Comparison of ENCODE assay signal across 36 cellular contexts in genomic region chr18:31616586-31616985, GRCh38. TPM values are rescaled to one million over a fixed set of nuclear protein-coding genes. Genes with fewer than 3 reads are reported as not detected.
"Had no signal": no experiment of that assay in that cellular context is flagged by ENCODE, and none has a peak within 500 bp of the region (broad histone marks: within the 10 kb centered on the region; RNA-seq: fewer than 3 reads in every experiment).

No MANE protein-coding gene starts in this region.

- H3K27ac ChIP-seq: adrenal gland, body of pancreas, brain microvascular endothelial cell, breast epithelium, VCaP had no signal

- H3K4me1 ChIP-seq: adrenal gland, body of pancreas, breast epithelium had no signal

- H3K27ac Mint-ChIP-seq: activated CD4-positive, alpha-beta memory T cell treated with anti-CD3 and anti-CD28 coated beads, Interleukin-2, amount 10 ng/mL, durations not matched to agents 7 days and 5 days; activated CD4-positive, alpha-beta T cell treated with anti-CD3 and anti-CD28 coated beads, Interleukin-2, amount 10 ng/mL, durations not matched to agents 7 days and 5 days; activated CD8-positive, alpha-beta memory T cell treated with anti-CD3 and anti-CD28 coated beads, Interleukin-2, amount 10 ng/mL, durations not matched to agents 7 days and 5 days; activated CD8-positive, alpha-beta T cell treated with anti-CD3 and anti-CD28 coated beads, Interleukin-2, amount 10 ng/mL, durations not matched to agents 7 days and 5 days; activated naive CD4-positive, alpha-beta T cell treated with anti-CD3 and anti-CD28 coated beads for 36 hours; activated naive CD4-positive, alpha-beta T cell treated with anti-CD3 and anti-CD28 coated beads, Interleukin-2, amount 50 U/mL, for 72 hours; activated T-cell treated with anti-CD3 and anti-CD28 coated beads, Interleukin-2, amount 50 U/mL, for 24 hours; activated T-helper 2 cell treated with anti-CD3 and anti-CD28 coated beads, Interferon-gamma antibody, Interleukin-2, Interleukin-4, amounts not matched to agents 10 μg/mL and 5 μg/mL and 100 μg/mL, durations not matched to agents 14 hours and 24 hours and 36 hours; T-helper 1 cell treated with Interleukin-12 subunit alpha and Interleukin-12 subunit beta and Interleukin-4 antibody, amounts not matched to agents 30 μg/mL and 1 μg/mL, for 36 hours; T-helper 2 cell treated with Interferon-gamma antibody and Interleukin-4, amounts not matched to agents 5 μg/mL and 100 μg/mL, for 36 hours had no signal

- DNase-seq: activated CD4-positive, alpha-beta memory T cell treated with anti-CD3 and anti-CD28 coated beads, Interleukin-2, amount 10 ng/mL, durations not matched to agents 7 days and 5 days; activated CD4-positive, alpha-beta T cell treated with anti-CD3 and anti-CD28 coated beads for 1 hour; activated CD4-positive, alpha-beta T cell treated with anti-CD3 and anti-CD28 coated beads for 4 hours; activated CD4-positive, alpha-beta T cell treated with anti-CD3 and anti-CD28 coated beads, Interleukin-2, amount 10 ng/mL, durations not matched to agents 7 days and 5 days; activated CD4-positive, alpha-beta T cell treated with anti-CD3 and anti-CD28 coated beads, Interleukin-2, amount 50 U/mL, for 48 hours; activated CD4-positive, CD25-positive, alpha-beta regulatory T cell; activated CD8-positive, alpha-beta memory T cell treated with anti-CD3 and anti-CD28 coated beads for 24 hours; activated CD8-positive, alpha-beta memory T cell treated with anti-CD3 and anti-CD28 coated beads, Interleukin-2, amount 10 ng/mL, durations not matched to agents 7 days and 5 days; activated CD8-positive, alpha-beta memory T cell treated with anti-CD3 and anti-CD28 coated beads, Interleukin-2, amount 50 U/mL, for 48 hours; activated CD8-positive, alpha-beta T cell treated with anti-CD3 and anti-CD28 coated beads, Interleukin-2, amount 10 ng/mL, durations not matched to agents 7 days and 5 days; activated effector memory CD4-positive, alpha-beta T cell treated with anti-CD3 and anti-CD28 coated beads, Interleukin-2, amount 50 U/mL, for 16 hours; activated gamma-delta T cell treated with Interleukin-2 at 50 U/mL for 16 hours; activated naive CD4-positive, alpha-beta T cell; activated naive CD4-positive, alpha-beta T cell treated with anti-CD3 and anti-CD28 coated beads for 36 hours; activated naive CD4-positive, alpha-beta T cell treated with anti-CD3 and anti-CD28 coated beads, Interleukin-2, amount 50 U/mL, for 16 hours; activated naive CD8-positive, alpha-beta T cell treated with anti-CD3 and anti-CD28 coated beads for 36 hours; activated T-cell treated with anti-CD3 and anti-CD28 coated beads, Interleukin-2, amount 50 U/mL, for 24 hours; activated T-cell treated with anti-CD3 and anti-CD28 coated beads, Interleukin-2, amount 50 U/mL, for 48 hours; adrenal gland; amniotic stem cell; aorta; body of pancreas; brain microvascular endothelial cell; central memory CD4-positive, alpha-beta T cell; T-helper 1 cell; T-helper 2 cell; T-helper 9 cell had no signal

- ATAC-seq: activated CD4-positive, CD25-positive, alpha-beta regulatory T cell treated with anti-CD3 and anti-CD28 coated beads, Interleukin-2, amount 50 U/mL, for 24 hours; activated CD8-positive, alpha-beta memory T cell treated with anti-CD3 and anti-CD28 coated beads, Interleukin-2, amount 10 ng/mL, durations not matched to agents 7 days and 5 days; activated CD8-positive, alpha-beta T cell treated with anti-CD3 and anti-CD28 coated beads, Interleukin-2, amount 10 ng/mL, durations not matched to agents 7 days and 5 days; activated naive CD4-positive, alpha-beta T cell treated with anti-CD3 and anti-CD28 coated beads, Interleukin-2, amount 50 U/mL, for 72 hours; body of pancreas had no signal

- H3K4me1 Mint-ChIP-seq: activated CD4-positive, alpha-beta memory T cell treated with anti-CD3 and anti-CD28 coated beads, Interleukin-2, amount 10 ng/mL, durations not matched to agents 7 days and 5 days; activated CD4-positive, alpha-beta T cell treated with anti-CD3 and anti-CD28 coated beads, Interleukin-2, amount 10 ng/mL, durations not matched to agents 7 days and 5 days; activated CD8-positive, alpha-beta memory T cell treated with anti-CD3 and anti-CD28 coated beads, Interleukin-2, amount 10 ng/mL, durations not matched to agents 7 days and 5 days; activated naive CD8-positive, alpha-beta T cell treated with anti-CD3 and anti-CD28 coated beads for 36 hours had no signal

- H3K4me3 Mint-ChIP-seq: activated CD4-positive, alpha-beta memory T cell treated with anti-CD3 and anti-CD28 coated beads, Interleukin-2, amount 10 ng/mL, durations not matched to agents 7 days and 5 days; activated CD4-positive, alpha-beta T cell treated with anti-CD3 and anti-CD28 coated beads, Interleukin-2, amount 10 ng/mL, durations not matched to agents 7 days and 5 days; activated CD8-positive, alpha-beta memory T cell treated with anti-CD3 and anti-CD28 coated beads, Interleukin-2, amount 10 ng/mL, durations not matched to agents 7 days and 5 days; activated CD8-positive, alpha-beta T cell treated with anti-CD3 and anti-CD28 coated beads, Interleukin-2, amount 10 ng/mL, durations not matched to agents 7 days and 5 days; activated naive CD4-positive, alpha-beta T cell treated with anti-CD3 and anti-CD28 coated beads for 36 hours; activated naive CD8-positive, alpha-beta T cell treated with anti-CD3 and anti-CD28 coated beads for 36 hours; activated T-cell treated with anti-CD3 and anti-CD28 coated beads, Interleukin-2, amount 50 U/mL, for 24 hours; T-helper 1 cell treated with Interleukin-12 subunit alpha and Interleukin-12 subunit beta and Interleukin-4 antibody, amounts not matched to agents 30 μg/mL and 1 μg/mL, for 36 hours; T-helper 2 cell treated with Interferon-gamma antibody and Interleukin-4, amounts not matched to agents 5 μg/mL and 100 μg/mL, for 36 hours had no signal

- H3K27me3 ChIP-seq: adrenal gland, body of pancreas, brain microvascular endothelial cell, breast epithelium had no signal

- H3K27me3 Mint-ChIP-seq: activated T-cell treated with anti-CD3 and anti-CD28 coated beads, Interleukin-2, amount 50 U/mL, for 24 hours had no signal

- H3K9me3 ChIP-seq: adrenal gland, body of pancreas, breast epithelium had no signal

- H3K9me3 Mint-ChIP-seq: activated CD4-positive, alpha-beta memory T cell treated with anti-CD3 and anti-CD28 coated beads, Interleukin-2, amount 10 ng/mL, durations not matched to agents 7 days and 5 days; activated CD4-positive, alpha-beta T cell treated with anti-CD3 and anti-CD28 coated beads, Interleukin-2, amount 10 ng/mL, durations not matched to agents 7 days and 5 days; activated naive CD4-positive, alpha-beta T cell treated with anti-CD3 and anti-CD28 coated beads for 36 hours; activated naive CD4-positive, alpha-beta T cell treated with anti-CD3 and anti-CD28 coated beads, Interleukin-2, amount 50 U/mL, for 72 hours; activated naive CD8-positive, alpha-beta T cell treated with anti-CD3 and anti-CD28 coated beads for 36 hours; activated T-cell treated with anti-CD3 and anti-CD28 coated beads, Interleukin-2, amount 50 U/mL, for 24 hours; activated T-helper 2 cell treated with anti-CD3 and anti-CD28 coated beads, Interferon-gamma antibody, Interleukin-2, Interleukin-4, amounts not matched to agents 10 μg/mL and 5 μg/mL and 100 μg/mL, durations not matched to agents 14 hours and 24 hours and 36 hours; T-helper 1 cell treated with Interleukin-12 subunit alpha and Interleukin-12 subunit beta and Interleukin-4 antibody, amounts not matched to agents 30 μg/mL and 1 μg/mL, for 36 hours; T-helper 2 cell treated with Interferon-gamma antibody and Interleukin-4, amounts not matched to agents 5 μg/mL and 100 μg/mL, for 36 hours had no signal

- H3K36me3 Mint-ChIP-seq: activated CD8-positive, alpha-beta memory T cell treated with anti-CD3 and anti-CD28 coated beads, Interleukin-2, amount 10 ng/mL, durations not matched to agents 7 days and 5 days; activated naive CD4-positive, alpha-beta T cell treated with anti-CD3 and anti-CD28 coated beads, Interleukin-2, amount 50 U/mL, for 72 hours; activated naive CD8-positive, alpha-beta T cell treated with anti-CD3 and anti-CD28 coated beads for 36 hours had no signal

- H3K4me3 ChIP-seq: adrenal gland, body of pancreas, breast epithelium had no signal

- H3K36me3 ChIP-seq: adrenal gland, brain microvascular endothelial cell, breast epithelium had no signal

RNA-seq across cellular contexts. Expression of gene TTR, which starts 24.9 kb away (rescaled TPM):
- total RNA-seq: activated CD4-positive, alpha-beta memory T cell treated with anti-CD3 and anti-CD28 coated beads, Interleukin-2, amount 10 ng/mL, durations not matched to agents 7 days and 5 days; activated CD4-positive, alpha-beta T cell treated with anti-CD3 and anti-CD28 coated beads, Interleukin-2, amount 10 ng/mL, durations not matched to agents 7 days and 5 days; activated CD8-positive, alpha-beta memory T cell treated with anti-CD3 and anti-CD28 coated beads, Interleukin-2, amount 10 ng/mL, durations not matched to agents 7 days and 5 days; activated CD8-positive, alpha-beta T cell treated with anti-CD3 and anti-CD28 coated beads, Interleukin-2, amount 10 ng/mL, durations not matched to agents 7 days and 5 days; activated naive CD4-positive, alpha-beta T cell treated with anti-CD3 and anti-CD28 coated beads for 36 hours; activated naive CD4-positive, alpha-beta T cell treated with anti-CD3 and anti-CD28 coated beads, Interleukin-2, amount 50 U/mL, for 72 hours; activated naive CD8-positive, alpha-beta T cell treated with anti-CD3 and anti-CD28 coated beads for 36 hours; activated T-helper 2 cell treated with anti-CD3 and anti-CD28 coated beads, Interferon-gamma antibody, Interleukin-2, Interleukin-4, amounts not matched to agents 10 μg/mL and 5 μg/mL and 100 μg/mL, durations not matched to agents 14 hours and 24 hours and 36 hours; aorta; astrocyte; breast epithelium; cardiac septum had no signal
